In the genomic region with DNA sequence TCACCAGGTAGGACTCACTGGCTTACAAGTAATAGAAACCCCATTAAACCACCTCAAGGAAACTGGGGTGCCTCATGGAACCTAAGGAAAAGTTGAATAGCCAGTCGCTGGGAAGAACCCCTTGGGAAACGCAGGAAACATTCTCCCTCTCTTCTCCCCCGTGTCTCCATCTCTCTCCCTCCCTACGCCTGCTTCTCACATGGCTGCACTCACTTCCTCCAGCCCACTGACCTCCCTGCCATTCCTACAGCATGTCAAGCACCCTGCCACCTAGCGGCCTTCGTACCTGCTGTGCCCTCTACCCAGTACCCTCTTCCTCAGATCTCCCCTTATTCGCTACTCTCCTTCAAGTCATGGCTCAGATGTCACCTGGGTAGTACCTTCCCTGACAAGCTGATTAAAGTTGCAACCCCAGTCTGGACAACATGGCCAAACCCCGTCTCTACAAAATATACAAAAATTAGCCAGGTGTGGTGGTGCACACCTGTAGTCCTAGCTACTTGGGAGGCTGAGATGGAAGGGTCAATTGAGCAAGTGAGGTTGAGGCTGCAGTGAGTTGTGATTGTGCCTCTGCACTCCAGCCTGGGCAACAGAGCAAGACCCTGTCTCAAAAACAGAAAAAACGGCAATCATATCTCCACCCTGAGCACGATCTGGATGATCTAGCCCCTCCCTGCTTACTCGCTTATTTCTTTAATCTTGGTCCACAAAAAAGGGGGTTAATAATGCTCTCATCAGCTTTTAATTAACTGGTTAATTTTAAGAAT, we compare ENCODE assay signal across 2 cellular contexts.
TF ChIP-seq lines count a peak whose summit lies in the region.

No MANE protein-coding gene starts in this region.

TF ChIP-seq in Ishikawa, 13 proteins besides CTCF, POLR2A, EP300 and RAD21:
- TF ChIP-seq ZBTB7A (IDR thresholded peaks at IDR 0.05; ENCODE audit: low read depth) (no peak), YY1 (IDR thresholded peaks at IDR 0.05; ENCODE audit: low read depth) (peak; percentile 43; the same call in 1 of the 2 replicates)
- TF ChIP-seq, protein P1, sequence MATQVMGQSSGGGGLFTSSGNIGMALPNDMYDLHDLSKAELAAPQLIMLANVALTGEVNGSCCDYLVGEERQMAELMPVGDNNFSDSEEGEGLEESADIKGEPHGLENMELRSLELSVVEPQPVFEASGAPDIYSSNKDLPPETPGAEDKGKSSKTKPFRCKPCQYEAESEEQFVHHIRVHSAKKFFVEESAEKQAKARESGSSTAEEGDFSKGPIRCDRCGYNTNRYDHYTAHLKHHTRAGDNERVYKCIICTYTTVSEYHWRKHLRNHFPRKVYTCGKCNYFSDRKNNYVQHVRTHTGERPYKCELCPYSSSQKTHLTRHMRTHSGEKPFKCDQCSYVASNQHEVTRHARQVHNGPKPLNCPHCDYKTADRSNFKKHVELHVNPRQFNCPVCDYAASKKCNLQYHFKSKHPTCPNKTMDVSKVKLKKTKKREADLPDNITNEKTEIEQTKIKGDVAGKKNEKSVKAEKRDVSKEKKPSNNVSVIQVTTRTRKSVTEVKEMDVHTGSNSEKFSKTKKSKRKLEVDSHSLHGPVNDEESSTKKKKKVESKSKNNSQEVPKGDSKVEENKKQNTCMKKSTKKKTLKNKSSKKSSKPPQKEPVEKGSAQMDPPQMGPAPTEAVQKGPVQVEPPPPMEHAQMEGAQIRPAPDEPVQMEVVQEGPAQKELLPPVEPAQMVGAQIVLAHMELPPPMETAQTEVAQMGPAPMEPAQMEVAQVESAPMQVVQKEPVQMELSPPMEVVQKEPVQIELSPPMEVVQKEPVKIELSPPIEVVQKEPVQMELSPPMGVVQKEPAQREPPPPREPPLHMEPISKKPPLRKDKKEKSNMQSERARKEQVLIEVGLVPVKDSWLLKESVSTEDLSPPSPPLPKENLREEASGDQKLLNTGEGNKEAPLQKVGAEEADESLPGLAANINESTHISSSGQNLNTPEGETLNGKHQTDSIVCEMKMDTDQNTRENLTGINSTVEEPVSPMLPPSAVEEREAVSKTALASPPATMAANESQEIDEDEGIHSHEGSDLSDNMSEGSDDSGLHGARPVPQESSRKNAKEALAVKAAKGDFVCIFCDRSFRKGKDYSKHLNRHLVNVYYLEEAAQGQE (IDR thresholded peaks at IDR 0.05; ENCODE audit: low read depth), result no peak
TF ChIP-seq in Ishikawa: peak in this region for 1.

TF ChIP-seq in HepG2, 621 proteins besides CTCF, POLR2A, EP300 and RAD21:
- TF ChIP-seq TBX2 (CRISPR knock-in tag; IDR thresholded peaks at IDR 0.05; ENCODE audit: borderline replicate concordance) (no peak), RBM39 (IDR thresholded peaks at IDR 0.05; ENCODE audit: low read depth, low read length, poor library complexity, severe bottlenecking) (no peak), ZNF598 (CRISPR knock-in tag; IDR thresholded peaks at IDR 0.05; ENCODE audit: borderline replicate concordance) (no peak), BHLHE40 (IDR thresholded peaks at IDR 0.05; ENCODE audit: low read length) (no peak), KDM1A (CRISPR knock-in tag; IDR thresholded peaks at IDR 0.05) (no peak), MZF1 (CRISPR knock-in tag; IDR thresholded peaks at IDR 0.05; ENCODE audit: borderline replicate concordance) (no peak), CEBPB (IDR thresholded peaks at IDR 0.05; ENCODE audit: borderline replicate concordance, low read depth, low read length) (no peak), FOXK1 (CRISPR knock-in tag; IDR thresholded peaks at IDR 0.05; ENCODE audit: borderline replicate concordance, low read depth) (no peak)
- TF ChIP-seq, protein P2, sequence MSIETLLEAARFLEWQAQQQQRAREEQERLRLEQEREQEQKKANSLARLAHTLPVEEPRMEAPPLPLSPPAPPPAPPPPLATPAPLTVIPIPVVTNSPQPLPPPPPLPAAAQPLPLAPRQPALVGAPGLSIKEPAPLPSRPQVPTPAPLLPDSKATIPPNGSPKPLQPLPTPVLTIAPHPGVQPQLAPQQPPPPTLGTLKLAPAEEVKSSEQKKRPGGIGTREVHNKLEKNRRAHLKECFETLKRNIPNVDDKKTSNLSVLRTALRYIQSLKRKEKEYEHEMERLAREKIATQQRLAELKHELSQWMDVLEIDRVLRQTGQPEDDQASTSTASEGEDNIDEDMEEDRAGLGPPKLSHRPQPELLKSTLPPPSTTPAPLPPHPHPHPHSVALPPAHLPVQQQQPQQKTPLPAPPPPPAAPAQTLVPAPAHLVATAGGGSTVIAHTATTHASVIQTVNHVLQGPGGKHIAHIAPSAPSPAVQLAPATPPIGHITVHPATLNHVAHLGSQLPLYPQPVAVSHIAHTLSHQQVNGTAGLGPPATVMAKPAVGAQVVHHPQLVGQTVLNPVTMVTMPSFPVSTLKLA (IDR thresholded peaks at IDR 0.05), result no peak
- TF ChIP-seq, protein P3, sequence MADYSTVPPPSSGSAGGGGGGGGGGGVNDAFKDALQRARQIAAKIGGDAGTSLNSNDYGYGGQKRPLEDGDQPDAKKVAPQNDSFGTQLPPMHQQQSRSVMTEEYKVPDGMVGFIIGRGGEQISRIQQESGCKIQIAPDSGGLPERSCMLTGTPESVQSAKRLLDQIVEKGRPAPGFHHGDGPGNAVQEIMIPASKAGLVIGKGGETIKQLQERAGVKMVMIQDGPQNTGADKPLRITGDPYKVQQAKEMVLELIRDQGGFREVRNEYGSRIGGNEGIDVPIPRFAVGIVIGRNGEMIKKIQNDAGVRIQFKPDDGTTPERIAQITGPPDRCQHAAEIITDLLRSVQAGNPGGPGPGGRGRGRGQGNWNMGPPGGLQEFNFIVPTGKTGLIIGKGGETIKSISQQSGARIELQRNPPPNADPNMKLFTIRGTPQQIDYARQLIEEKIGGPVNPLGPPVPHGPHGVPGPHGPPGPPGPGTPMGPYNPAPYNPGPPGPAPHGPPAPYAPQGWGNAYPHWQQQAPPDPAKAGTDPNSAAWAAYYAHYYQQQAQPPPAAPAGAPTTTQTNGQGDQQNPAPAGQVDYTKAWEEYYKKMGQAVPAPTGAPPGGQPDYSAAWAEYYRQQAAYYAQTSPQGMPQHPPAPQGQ (CRISPR knock-in tag; IDR thresholded peaks at IDR 0.05; ENCODE audit: borderline replicate concordance), result no peak
- TF ChIP-seq, protein P4, sequence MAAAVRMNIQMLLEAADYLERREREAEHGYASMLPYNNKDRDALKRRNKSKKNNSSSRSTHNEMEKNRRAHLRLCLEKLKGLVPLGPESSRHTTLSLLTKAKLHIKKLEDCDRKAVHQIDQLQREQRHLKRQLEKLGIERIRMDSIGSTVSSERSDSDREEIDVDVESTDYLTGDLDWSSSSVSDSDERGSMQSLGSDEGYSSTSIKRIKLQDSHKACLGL (CRISPR knock-in tag; IDR thresholded peaks at IDR 0.05), result no peak
- TF ChIP-seq, protein P5, sequence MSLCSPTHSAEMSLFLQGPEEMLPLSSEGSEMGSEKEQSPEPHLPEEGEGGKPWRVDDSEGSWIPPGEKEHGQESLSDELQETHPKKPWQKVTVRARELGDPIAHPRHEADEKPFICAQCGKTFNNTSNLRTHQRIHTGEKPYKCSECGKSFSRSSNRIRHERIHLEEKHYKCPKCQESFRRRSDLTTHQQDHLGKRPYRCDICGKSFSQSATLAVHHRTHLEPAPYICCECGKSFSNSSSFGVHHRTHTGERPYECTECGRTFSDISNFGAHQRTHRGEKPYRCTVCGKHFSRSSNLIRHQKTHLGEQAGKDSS (CRISPR knock-in tag; IDR thresholded peaks at IDR 0.05; ENCODE audit: borderline replicate concordance, low read depth), result no peak
- TF ChIP-seq, protein P6, sequence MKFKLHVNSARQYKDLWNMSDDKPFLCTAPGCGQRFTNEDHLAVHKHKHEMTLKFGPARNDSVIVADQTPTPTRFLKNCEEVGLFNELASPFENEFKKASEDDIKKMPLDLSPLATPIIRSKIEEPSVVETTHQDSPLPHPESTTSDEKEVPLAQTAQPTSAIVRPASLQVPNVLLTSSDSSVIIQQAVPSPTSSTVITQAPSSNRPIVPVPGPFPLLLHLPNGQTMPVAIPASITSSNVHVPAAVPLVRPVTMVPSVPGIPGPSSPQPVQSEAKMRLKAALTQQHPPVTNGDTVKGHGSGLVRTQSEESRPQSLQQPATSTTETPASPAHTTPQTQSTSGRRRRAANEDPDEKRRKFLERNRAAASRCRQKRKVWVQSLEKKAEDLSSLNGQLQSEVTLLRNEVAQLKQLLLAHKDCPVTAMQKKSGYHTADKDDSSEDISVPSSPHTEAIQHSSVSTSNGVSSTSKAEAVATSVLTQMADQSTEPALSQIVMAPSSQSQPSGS (CRISPR knock-in tag; IDR thresholded peaks at IDR 0.05), result no peak
- TF ChIP-seq, protein P7, sequence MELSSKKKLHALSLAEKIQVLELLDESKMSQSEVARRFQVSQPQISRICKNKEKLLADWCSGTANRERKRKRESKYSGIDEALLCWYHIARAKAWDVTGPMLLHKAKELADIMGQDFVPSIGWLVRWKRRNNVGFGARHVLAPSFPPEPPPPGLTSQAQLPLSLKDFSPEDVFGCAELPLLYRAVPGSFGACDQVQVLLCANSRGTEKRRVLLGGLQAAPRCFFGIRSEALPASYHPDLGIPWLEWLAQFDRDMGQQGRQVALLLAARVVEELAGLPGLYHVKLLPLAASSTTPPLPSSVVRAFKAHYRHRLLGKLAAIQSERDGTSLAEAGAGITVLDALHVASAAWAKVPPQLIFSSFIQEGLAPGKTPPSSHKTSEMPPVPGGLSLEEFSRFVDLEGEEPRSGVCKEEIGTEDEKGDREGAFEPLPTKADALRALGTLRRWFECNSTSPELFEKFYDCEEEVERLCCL (CRISPR knock-in tag; IDR thresholded peaks at IDR 0.05; ENCODE audit: borderline replicate concordance), result no peak
- TF ChIP-seq, protein P8, sequence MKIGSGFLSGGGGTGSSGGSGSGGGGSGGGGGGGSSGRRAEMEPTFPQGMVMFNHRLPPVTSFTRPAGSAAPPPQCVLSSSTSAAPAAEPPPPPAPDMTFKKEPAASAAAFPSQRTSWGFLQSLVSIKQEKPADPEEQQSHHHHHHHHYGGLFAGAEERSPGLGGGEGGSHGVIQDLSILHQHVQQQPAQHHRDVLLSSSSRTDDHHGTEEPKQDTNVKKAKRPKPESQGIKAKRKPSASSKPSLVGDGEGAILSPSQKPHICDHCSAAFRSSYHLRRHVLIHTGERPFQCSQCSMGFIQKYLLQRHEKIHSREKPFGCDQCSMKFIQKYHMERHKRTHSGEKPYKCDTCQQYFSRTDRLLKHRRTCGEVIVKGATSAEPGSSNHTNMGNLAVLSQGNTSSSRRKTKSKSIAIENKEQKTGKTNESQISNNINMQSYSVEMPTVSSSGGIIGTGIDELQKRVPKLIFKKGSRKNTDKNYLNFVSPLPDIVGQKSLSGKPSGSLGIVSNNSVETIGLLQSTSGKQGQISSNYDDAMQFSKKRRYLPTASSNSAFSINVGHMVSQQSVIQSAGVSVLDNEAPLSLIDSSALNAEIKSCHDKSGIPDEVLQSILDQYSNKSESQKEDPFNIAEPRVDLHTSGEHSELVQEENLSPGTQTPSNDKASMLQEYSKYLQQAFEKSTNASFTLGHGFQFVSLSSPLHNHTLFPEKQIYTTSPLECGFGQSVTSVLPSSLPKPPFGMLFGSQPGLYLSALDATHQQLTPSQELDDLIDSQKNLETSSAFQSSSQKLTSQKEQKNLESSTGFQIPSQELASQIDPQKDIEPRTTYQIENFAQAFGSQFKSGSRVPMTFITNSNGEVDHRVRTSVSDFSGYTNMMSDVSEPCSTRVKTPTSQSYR (CRISPR knock-in tag; IDR thresholded peaks at IDR 0.05; ENCODE audit: borderline replicate concordance), result no peak
